In genomic region chr3:120640231-120640630, GRCh38 we compare ENCODE assay signal across 22 cellular contexts. TPM values are rescaled to one million over a fixed set of nuclear protein-coding genes. Genes with fewer than 3 reads are reported as not detected.
"Had no signal": no experiment of that assay in that cellular context is flagged by ENCODE, and none has a peak within 500 bp of the region (broad histone marks: within the 10 kb centered on the region; RNA-seq: fewer than 3 reads in every experiment).

No MANE protein-coding gene starts in this region.

- H3K4me3 ChIP-seq: PC-9 had no signal

- ATAC-seq: activated T-cell treated with anti-CD3 and anti-CD28 coated beads, Interleukin-2, amount 50 U/mL, for 4 hours had no signal

- DNase-seq: activated B cell treated with CpG ODN at 0.5 μM for 24 hours; activated CD4-positive, alpha-beta memory T cell treated with anti-CD3 and anti-CD28 coated beads for 36 hours; activated CD4-positive, alpha-beta T cell treated with anti-CD3 and anti-CD28 coated beads for 1 hour; activated CD4-positive, alpha-beta T cell treated with anti-CD3 and anti-CD28 coated beads, Interleukin-2, amount 10 ng/mL, durations not matched to agents 24 days and 14 days; activated CD8-positive, alpha-beta memory T cell treated with anti-CD3 and anti-CD28 coated beads for 24 hours; activated effector memory CD4-positive, alpha-beta T cell treated with anti-CD3 and anti-CD28 coated beads, Interleukin-2, amount 50 U/mL, for 16 hours; activated naive CD4-positive, alpha-beta T cell treated with anti-CD3 and anti-CD28 coated beads for 36 hours; activated T-cell treated with anti-CD3 and anti-CD28 coated beads, Interleukin-2, amount 50 U/mL, for 4 hours; amygdala; Kasumi-1; NCI-H1105 treated with DMSO at 0.1 percent for 48 hours; NCI-H1436 treated with DMSO at 0.1 percent for 48 hours; NCI-H187; NCI-H2081; NCI-H2227 treated with DMSO at 0.1 percent for 48 hours; NCI-H446 treated with DMSO at 0.1 percent for 48 hours; NCI-H526 treated with DMSO at 0.1 percent for 48 hours; PC-9; SHP77 treated with DMSO at 0.1 percent for 48 hours had no signal

- H3K4me2 ChIP-seq: PC-9 had no signal

- FAIRE-seq: astrocyte, colon had no signal

- H3K27ac ChIP-seq: PC-9 had no signal

- H2AFZ ChIP-seq: PC-9 had no signal

RNA-seq across cellular contexts. Expression of gene HGD, which starts 41.8 kb away (rescaled TPM):
- total RNA-seq: activated naive CD4-positive, alpha-beta T cell treated with anti-CD3 and anti-CD28 coated beads for 36 hours; SK-MEL-5 had no signal
